In genomic region chr7:112951070-112951469, GRCh38 we compare ENCODE assay signal across 36 cellular contexts.
"Had no signal": no experiment of that assay in that cellular context is flagged by ENCODE, and none has a peak within 500 bp of the region (broad histone marks: within the 10 kb centered on the region; RNA-seq: fewer than 3 reads in every experiment).

No MANE protein-coding gene starts in this region.

- H3K4me1 ChIP-seq: adrenal gland, body of pancreas, breast epithelium had no signal

- H3K27ac Mint-ChIP-seq: activated B cell treated with CpG ODN at 0.5 μM for 24 hours; activated CD4-positive, alpha-beta memory T cell treated with anti-CD3 and anti-CD28 coated beads, Interleukin-2, amount 10 ng/mL, durations not matched to agents 7 days and 5 days; activated CD4-positive, alpha-beta T cell treated with anti-CD3 and anti-CD28 coated beads for 36 hours; activated CD4-positive, alpha-beta T cell treated with anti-CD3 and anti-CD28 coated beads, Interleukin-2, amount 10 ng/mL, durations not matched to agents 7 days and 5 days; activated naive CD4-positive, alpha-beta T cell treated with anti-CD3 and anti-CD28 coated beads for 36 hours; activated naive CD4-positive, alpha-beta T cell treated with anti-CD3 and anti-CD28 coated beads, Interleukin-2, amount 50 U/mL, for 72 hours; activated naive CD8-positive, alpha-beta T cell treated with anti-CD3 and anti-CD28 coated beads for 36 hours; activated T-cell treated with anti-CD3 and anti-CD28 coated beads, Interleukin-2, amount 50 U/mL, for 72 hours; activated T-helper 1 cell treated with anti-CD3 and anti-CD28 coated beads, Interleukin-12 subunit alpha, Interleukin-12 subunit beta, Interleukin-2, Interleukin-4 antibody, amounts not matched to agents 30 ng/mL and 10 ng/mL and 1 ng/mL, durations not matched to agents 14 hours and 24 hours and 36 hours; activated T-helper 17 cell treated with anti-CD3 and anti-CD28 coated beads, Interleukin-2, amount 50 U/mL, for 72 hours; T-helper 1 cell treated with Interleukin-12 subunit alpha and Interleukin-12 subunit beta and Interleukin-4 antibody, amounts not matched to agents 30 μg/mL and 1 μg/mL, for 36 hours; T-helper 2 cell treated with Interferon-gamma antibody and Interleukin-4, amounts not matched to agents 5 μg/mL and 100 μg/mL, for 36 hours had no signal

- H3K4me1 Mint-ChIP-seq: activated B cell treated with CpG ODN at 0.5 μM for 24 hours; activated CD4-positive, alpha-beta memory T cell treated with anti-CD3 and anti-CD28 coated beads, Interleukin-2, amount 10 ng/mL, durations not matched to agents 7 days and 5 days; activated CD4-positive, alpha-beta T cell treated with anti-CD3 and anti-CD28 coated beads for 36 hours; activated CD4-positive, alpha-beta T cell treated with anti-CD3 and anti-CD28 coated beads, Interleukin-2, amount 10 ng/mL, durations not matched to agents 7 days and 5 days; activated naive CD8-positive, alpha-beta T cell treated with anti-CD3 and anti-CD28 coated beads for 36 hours; activated T-helper 17 cell treated with anti-CD3 and anti-CD28 coated beads, Interleukin-2, amount 50 U/mL, for 72 hours had no signal

- H3K27me3 ChIP-seq: adrenal gland, body of pancreas, brain microvascular endothelial cell, breast epithelium had no signal

- DNase-seq: activated B cell treated with CpG ODN at 0.5 μM for 24 hours; activated CD4-positive, alpha-beta memory T cell treated with anti-CD3 and anti-CD28 coated beads, Interleukin-2, amount 10 ng/mL, durations not matched to agents 7 days and 5 days; activated CD4-positive, alpha-beta T cell treated with anti-CD3 and anti-CD28 coated beads for 1 hour; activated CD4-positive, alpha-beta T cell treated with anti-CD3 and anti-CD28 coated beads for 36 hours; activated CD4-positive, alpha-beta T cell treated with anti-CD3 and anti-CD28 coated beads for 48 hours; activated CD4-positive, alpha-beta T cell treated with anti-CD3 and anti-CD28 coated beads, Interleukin-2, amount 10 ng/mL, durations not matched to agents 7 days and 5 days; activated CD4-positive, alpha-beta T cell treated with anti-CD3 and anti-CD28 coated beads, Interleukin-2, amount 50 U/mL, for 48 hours; activated CD8-positive, alpha-beta memory T cell treated with anti-CD3 and anti-CD28 coated beads, Interleukin-2, amount 50 U/mL, for 4 hours; activated effector memory CD4-positive, alpha-beta T cell treated with anti-CD3 and anti-CD28 coated beads, Interleukin-2, amount 50 U/mL, for 16 hours; activated gamma-delta T cell treated with Interleukin-2 at 50 U/mL for 16 hours; activated naive CD4-positive, alpha-beta T cell; activated naive CD4-positive, alpha-beta T cell treated with anti-CD3 and anti-CD28 coated beads for 36 hours; activated naive CD4-positive, alpha-beta T cell treated with anti-CD3 and anti-CD28 coated beads, Interleukin-2, amount 50 U/mL, for 16 hours; activated naive CD8-positive, alpha-beta T cell treated with anti-CD3 and anti-CD28 coated beads for 36 hours; activated T-cell treated with anti-CD3 and anti-CD28 coated beads for 4 hours; activated T-cell treated with anti-CD3 and anti-CD28 coated beads, Interleukin-2, amount 50 U/mL, for 1 hour; activated T-cell treated with anti-CD3 and anti-CD28 coated beads, Interleukin-2, amount 50 U/mL, for 4 hours; activated T-cell treated with anti-CD3 and anti-CD28 coated beads, Interleukin-2, amount 50 U/mL, for 72 hours; adrenal gland; amniotic stem cell; aorta; body of pancreas; brain microvascular endothelial cell; central memory CD4-positive, alpha-beta T cell; T-helper 1 cell; T-helper 2 cell; T-helper 9 cell had no signal

- H3K36me3 ChIP-seq: adrenal gland, brain microvascular endothelial cell, breast epithelium had no signal

- H3K9me3 Mint-ChIP-seq: activated B cell treated with CpG ODN at 0.5 μM for 24 hours; activated CD4-positive, alpha-beta memory T cell treated with anti-CD3 and anti-CD28 coated beads, Interleukin-2, amount 10 ng/mL, durations not matched to agents 7 days and 5 days; activated CD4-positive, alpha-beta T cell treated with anti-CD3 and anti-CD28 coated beads, Interleukin-2, amount 10 ng/mL, durations not matched to agents 7 days and 5 days; activated naive CD4-positive, alpha-beta T cell treated with anti-CD3 and anti-CD28 coated beads for 36 hours; activated naive CD4-positive, alpha-beta T cell treated with anti-CD3 and anti-CD28 coated beads, Interleukin-2, amount 50 U/mL, for 72 hours; activated naive CD8-positive, alpha-beta T cell treated with anti-CD3 and anti-CD28 coated beads for 36 hours; activated T-cell treated with anti-CD3 and anti-CD28 coated beads, Interleukin-2, amount 50 U/mL, for 4 hours; activated T-cell treated with anti-CD3 and anti-CD28 coated beads, Interleukin-2, amount 50 U/mL, for 72 hours; activated T-helper 1 cell treated with anti-CD3 and anti-CD28 coated beads, Interleukin-12 subunit alpha, Interleukin-12 subunit beta, Interleukin-2, Interleukin-4 antibody, amounts not matched to agents 30 ng/mL and 10 ng/mL and 1 ng/mL, durations not matched to agents 14 hours and 24 hours and 36 hours; activated T-helper 17 cell treated with anti-CD3 and anti-CD28 coated beads, Interleukin-2, amount 50 U/mL, for 72 hours; T-helper 1 cell treated with Interleukin-12 subunit alpha and Interleukin-12 subunit beta and Interleukin-4 antibody, amounts not matched to agents 30 μg/mL and 1 μg/mL, for 36 hours; T-helper 2 cell treated with Interferon-gamma antibody and Interleukin-4, amounts not matched to agents 5 μg/mL and 100 μg/mL, for 36 hours had no signal

- H3K4me3 ChIP-seq: adrenal gland, body of pancreas, breast epithelium had no signal

- H3K4me3 Mint-ChIP-seq: activated B cell treated with CpG ODN at 0.5 μM for 24 hours; activated CD4-positive, alpha-beta memory T cell treated with anti-CD3 and anti-CD28 coated beads, Interleukin-2, amount 10 ng/mL, durations not matched to agents 7 days and 5 days; activated CD4-positive, alpha-beta T cell treated with anti-CD3 and anti-CD28 coated beads for 36 hours; activated CD4-positive, alpha-beta T cell treated with anti-CD3 and anti-CD28 coated beads, Interleukin-2, amount 10 ng/mL, durations not matched to agents 7 days and 5 days; activated naive CD4-positive, alpha-beta T cell treated with anti-CD3 and anti-CD28 coated beads for 36 hours; activated naive CD8-positive, alpha-beta T cell treated with anti-CD3 and anti-CD28 coated beads for 36 hours; activated T-cell treated with anti-CD3 and anti-CD28 coated beads, Interleukin-2, amount 50 U/mL, for 4 hours; activated T-cell treated with anti-CD3 and anti-CD28 coated beads, Interleukin-2, amount 50 U/mL, for 72 hours; activated T-helper 1 cell treated with anti-CD3 and anti-CD28 coated beads, Interleukin-12 subunit alpha, Interleukin-12 subunit beta, Interleukin-2, Interleukin-4 antibody, amounts not matched to agents 30 ng/mL and 10 ng/mL and 1 ng/mL, durations not matched to agents 14 hours and 24 hours and 36 hours; activated T-helper 17 cell treated with anti-CD3 and anti-CD28 coated beads, Interleukin-2, amount 50 U/mL, for 72 hours; T-helper 1 cell treated with Interleukin-12 subunit alpha and Interleukin-12 subunit beta and Interleukin-4 antibody, amounts not matched to agents 30 μg/mL and 1 μg/mL, for 36 hours; T-helper 2 cell treated with Interferon-gamma antibody and Interleukin-4, amounts not matched to agents 5 μg/mL and 100 μg/mL, for 36 hours had no signal

- FAIRE-seq: astrocyte, TTC549 had no signal

- ATAC-seq: activated CD4-positive, alpha-beta T cell treated with anti-CD3 and anti-CD28 coated beads for 36 hours; activated naive CD4-positive, alpha-beta T cell treated with anti-CD3 and anti-CD28 coated beads, Interleukin-2, amount 50 U/mL, for 72 hours; activated T-cell treated with anti-CD3 and anti-CD28 coated beads, Interleukin-2, amount 50 U/mL, for 4 hours; activated T-cell treated with anti-CD3 and anti-CD28 coated beads, Interleukin-2, amount 50 U/mL, for 72 hours; activated T-helper 17 cell treated with anti-CD3 and anti-CD28 coated beads, Interleukin-2, amount 50 U/mL, for 72 hours; body of pancreas had no signal

- H3K27ac ChIP-seq: adrenal gland, body of pancreas, brain microvascular endothelial cell, breast epithelium, VCaP had no signal

- H3K36me3 Mint-ChIP-seq: activated naive CD4-positive, alpha-beta T cell treated with anti-CD3 and anti-CD28 coated beads, Interleukin-2, amount 50 U/mL, for 72 hours; activated naive CD8-positive, alpha-beta T cell treated with anti-CD3 and anti-CD28 coated beads for 36 hours had no signal

- H3K9me3 ChIP-seq: adrenal gland, body of pancreas, breast epithelium had no signal
